Comparison of ENCODE assay signal across 8 cellular contexts in the genomic region with DNA sequence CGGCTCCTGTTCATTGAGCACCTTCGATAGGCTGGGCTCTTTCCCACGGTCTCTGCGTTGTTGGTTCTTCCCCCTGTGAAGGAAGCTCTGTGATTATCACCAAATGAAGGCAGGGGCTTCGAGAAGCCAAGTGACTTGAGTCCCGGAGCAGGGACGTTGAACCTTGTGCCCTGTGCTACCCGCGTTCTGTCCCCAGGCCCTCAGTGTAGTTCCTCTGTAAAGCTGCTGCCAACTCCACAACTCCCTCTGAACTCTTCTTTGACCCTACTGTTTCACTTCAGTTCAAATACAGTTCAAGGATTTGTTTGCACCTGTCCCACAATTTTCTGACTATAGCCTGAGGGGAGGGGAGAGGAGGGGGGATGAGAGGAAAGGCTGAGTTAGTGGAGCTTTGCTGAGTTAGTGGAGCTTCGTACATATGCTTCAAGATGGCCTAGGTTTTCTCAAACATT. TPM values are rescaled to one million over a fixed set of nuclear protein-coding genes. Genes with fewer than 3 reads are reported as not detected.
DNase-seq lines count a peak whose midpoint lies in the region; ATAC-seq and TF ChIP-seq lines count a peak whose summit lies in the region.

No MANE protein-coding gene starts in this region.

- TF ChIP-seq CTCF in RWPE2 (IDR thresholded peaks at IDR 0.05; ENCODE audit: poor library complexity, severe bottlenecking) (no peak), fibroblast of lung (conservative IDR thresholded peaks at IDR 0.05 in 1 of 2, IDR thresholded peaks at IDR 0.05 in 1 of 2; ENCODE audit: low read depth in 1 of 2, low read length in 2 of 2) (no peak), prostate gland (IDR thresholded peaks at IDR 0.05) (no peak)

- H3K9me3 Mint-ChIP-seq in activated CD4-positive, alpha-beta T cell treated with anti-CD3 and anti-CD28 coated beads, Interleukin-2, amount 10 ng/mL, durations not matched to agents 7 days and 5 days: no peaks in the 10 kb centered on the region

- H3K4me1 ChIP-seq in RWPE2 (ENCODE audit: insufficient read depth, poor library complexity, severe bottlenecking): no peaks in the 10 kb centered on the region
- H3K4me1 ChIP-seq in fibroblast of lung (ENCODE audit: control insufficient read depth, extremely low read depth, insufficient read depth, low read length): no peaks in the 10 kb centered on the region
- H3K4me1 ChIP-seq in prostate gland (replicated peaks): no peaks in the 10 kb centered on the region

- H3K27ac ChIP-seq in RWPE2 (ENCODE audit: poor library complexity, severe bottlenecking) (peak overlapping the region; percentile 74), fibroblast of lung (ENCODE audit: insufficient read depth, low read length) (peak overlapping the region; percentile 85), prostate gland (peak overlapping the region; percentile 93 to 94)

- no peak for DNase-seq in activated CD4-positive, alpha-beta T cell treated with anti-CD3 and anti-CD28 coated beads, Interleukin-2, amount 10 ng/mL, durations not matched to agents 7 days and 5 days
- DNase-seq in activated CD4-positive, alpha-beta T cell treated with anti-CD3 and anti-CD28 coated beads, Interleukin-2, amount 50 U/mL, for 4 hours: no peak
- DNase-seq in RWPE2 (ENCODE audit: low spot score) (no peak), fibroblast of lung (ENCODE audit: low read depth in 2 of 2) (no peak), prostate gland (ENCODE audit: low spot score) (no peak), HuH-7.5 (ENCODE audit: low spot score) (no peak)
- DNase-seq in activated CD4-positive, alpha-beta T cell treated with anti-CD3 and anti-CD28 coated beads for 4 hours: no peak

- no peaks in the 10 kb centered on the region for H4K20me1 ChIP-seq in fibroblast of lung (ENCODE audit: control insufficient read depth, extremely low read depth, insufficient read depth, low read length)

- POLR2A ChIA-PET in activated CD4-positive, alpha-beta T cell treated with anti-CD3 and anti-CD28 coated beads, Interleukin-2, amount 10 ng/mL, durations not matched to agents 7 days and 5 days (lab: Charles Lee): no interaction called here

- CTCF ChIA-PET in activated CD4-positive, alpha-beta T cell treated with anti-CD3 and anti-CD28 coated beads, Interleukin-2, amount 10 ng/mL, durations not matched to agents 7 days and 5 days (lab: Charles Lee): interaction anchor here (1.2 to 1.5 kb wide), 3 partner anchors 15 to 1075 kb away, joined by 3 to 4 read pairs (median 3); a partner anchor contains a TSS

- H3K9ac ChIP-seq in fibroblast of lung (ENCODE audit: insufficient read depth, low read length): peak overlapping the region; percentile 41

- H3K36me3 Mint-ChIP-seq in activated CD4-positive, alpha-beta T cell treated with anti-CD3 and anti-CD28 coated beads, Interleukin-2, amount 10 ng/mL, durations not matched to agents 7 days and 5 days (ENCODE audit: low read depth): peaks cover 12% of the 10 kb centered on the region

- intact Hi-C loops in prostate gland (cut with DNase I): loop anchor here (5.0 to 10.0 kb wide), 3 partner anchors 140 to 762 kb away; a partner anchor contains a TSS

- ATAC-seq in RWPE2 (ENCODE audit: low read depth) (no peak), GM18519 (IDR thresholded peaks at IDR 0.05; ENCODE audit: low FRiP score, unreplicated experiment) (no peak)

- peak overlapping the region; percentile 75 for H2AFZ ChIP-seq in fibroblast of lung (ENCODE audit: low read length)

- TF ChIP-seq POLR2A in prostate gland (IDR thresholded peaks at IDR 0.05): no peak

- no peaks in the 10 kb centered on the region for H3K27me3 Mint-ChIP-seq in activated CD4-positive, alpha-beta T cell treated with anti-CD3 and anti-CD28 coated beads, Interleukin-2, amount 10 ng/mL, durations not matched to agents 7 days and 5 days

- no peaks in the 10 kb centered on the region for H3K79me2 ChIP-seq in fibroblast of lung (ENCODE audit: control insufficient read depth, insufficient read depth, low read length)

- H3K27ac Mint-ChIP-seq in activated CD4-positive, alpha-beta T cell treated with anti-CD3 and anti-CD28 coated beads, Interleukin-2, amount 10 ng/mL, durations not matched to agents 7 days and 5 days: peak overlapping the region; percentile 97

- peaks cover 9% of the 10 kb centered on the region; the same call in 1 of the 2 replicates for H3K36me3 ChIP-seq in RWPE2 (ENCODE audit: low read depth)
- no peaks in the 10 kb centered on the region for H3K36me3 ChIP-seq in fibroblast of lung (ENCODE audit: control insufficient read depth, insufficient read depth, low read length)
- H3K36me3 ChIP-seq in prostate gland: no peaks in the 10 kb centered on the region

- peaks cover 20% of the 10 kb centered on the region for H3K4me1 Mint-ChIP-seq in activated CD4-positive, alpha-beta T cell treated with anti-CD3 and anti-CD28 coated beads, Interleukin-2, amount 10 ng/mL, durations not matched to agents 7 days and 5 days

- 7% methylated on average over 6 of the region's 10 CpGs for WGBS in prostate gland

- H3K9me3 ChIP-seq in RWPE2 (ENCODE audit: severe bottlenecking) (no peaks in the 10 kb centered on the region), fibroblast of lung (ENCODE audit: control insufficient read depth, insufficient read depth, low read depth, low read length) (no peaks in the 10 kb centered on the region), prostate gland (no peaks in the 10 kb centered on the region)

- peak overlapping the region; percentile 96 for H3K4me3 Mint-ChIP-seq in activated CD4-positive, alpha-beta T cell treated with anti-CD3 and anti-CD28 coated beads, Interleukin-2, amount 10 ng/mL, durations not matched to agents 7 days and 5 days

- H3K27me3 ChIP-seq in RWPE2 (ENCODE audit: insufficient read depth, poor library complexity, severe bottlenecking) (no peaks in the 10 kb centered on the region), fibroblast of lung (ENCODE audit: control insufficient read depth, insufficient read depth, low read length) (no peaks in the 10 kb centered on the region), prostate gland (replicated peaks; ENCODE audit: insufficient read depth) (no peaks in the 10 kb centered on the region)

- H3K4me2 ChIP-seq in fibroblast of lung (ENCODE audit: extremely low read depth, insufficient read depth, low read length): peak overlapping the region; percentile 52

- peak overlapping the region; percentile 61 for H3K4me3 ChIP-seq in RWPE2 (ENCODE audit: severe bottlenecking)
- peak overlapping the region; percentile 35 to 75 (median 52) for H3K4me3 ChIP-seq in fibroblast of lung (replicated peaks in 1 of 4; ENCODE audit: control extremely low read depth in 1 of 4, insufficient read depth in 1 of 4, low read depth in 3 of 4, low read length in 4 of 4)
- peak overlapping the region; percentile 18 to 58 for H3K4me3 ChIP-seq in prostate gland

RNA-seq across cellular contexts. Expression of a gene that starts 0.6 kb away (rescaled TPM):
- total RNA-seq in activated CD4-positive, alpha-beta T cell treated with anti-CD3 and anti-CD28 coated beads, Interleukin-2, amount 10 ng/mL, durations not matched to agents 7 days and 5 days: 10 to 100 TPM; 39.6 to 41.3 TPM
- 10.8 and 16.7 TPM in 2 replicates for total RNA-seq in fibroblast of lung
- polyA plus RNA-seq in fibroblast of lung: 7.0 and 7.8 TPM in 2 replicates
- polyA plus RNA-seq in fibroblast of lung (2012): 6.1 and 7.4 TPM in 2 replicates
- polyA minus RNA-seq in fibroblast of lung (ENCODE audit: low replicate concordance): 15.3 and 31.8 TPM in 2 replicates
- 100 to 1,000 TPM in 1 of 2 donors, 10 to 100 TPM in 1; 30.4 to 139 TPM for total RNA-seq in prostate gland
